8 cellular contexts compared by ENCODE assay signal in the genomic region with DNA sequence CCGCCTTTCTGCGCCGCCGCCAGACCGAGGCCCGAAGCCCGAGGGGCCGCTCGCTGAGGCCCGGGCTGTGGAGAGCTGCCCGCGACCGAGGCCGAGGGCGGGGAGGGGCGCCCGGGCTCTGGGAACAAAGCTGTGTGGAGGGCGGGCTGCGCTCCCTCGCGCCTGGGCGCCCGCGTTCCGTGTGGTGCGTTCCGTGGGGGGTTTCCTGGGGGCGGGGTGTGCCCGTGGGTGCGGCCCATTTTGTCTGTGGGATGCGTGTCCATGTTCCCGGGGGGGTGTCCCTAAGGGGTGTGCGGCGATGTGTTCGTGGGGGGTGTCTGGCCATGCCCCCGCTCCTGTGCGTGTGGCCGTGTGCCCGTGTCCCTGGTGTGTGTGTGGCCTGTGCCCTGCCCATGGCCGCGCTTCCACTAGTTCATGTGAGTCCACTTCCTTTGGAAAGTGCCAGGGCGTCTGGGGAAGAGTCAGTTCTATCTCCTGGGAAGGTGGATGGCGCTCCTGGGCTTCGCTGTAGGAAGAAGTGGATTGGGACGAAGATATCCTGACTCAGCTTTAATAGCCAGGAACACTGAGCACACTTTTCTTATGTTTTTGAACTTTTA. TPM values are rescaled to one million over a fixed set of nuclear protein-coding genes. Genes with fewer than 3 reads are reported as not detected.
DNase-seq lines count a peak whose midpoint lies in the region; TF ChIP-seq lines count a peak whose summit lies in the region.

No MANE protein-coding gene starts in this region.

- H3K36me3 ChIP-seq in HUES64 (ENCODE audit: insufficient read depth, low read length) (peaks cover 40% of the 10 kb centered on the region), colonic mucosa (peaks cover 5% of the 10 kb centered on the region)

- intact Hi-C loops in colonic mucosa (cut with DNase I), result no loop called here

- peak; percentile 11 to 34 for DNase-seq in NCI-H2081 (lab: John Stamatoyannopoulos, UW)
- DNase-seq in NCI-H2081 treated with DMSO at 0.1 percent for 48 hours (lab: John Stamatoyannopoulos, UW), result no peak
- peak; percentile 17 to 25 (median 18) for DNase-seq in activated CD4-positive, CD25-positive, alpha-beta regulatory T cell (lab: John Stamatoyannopoulos, UW)
- peak; percentile 50 for DNase-seq in colonic mucosa
- DNase-seq in lung microvascular endothelial cell (ENCODE audit: low read depth in 2 of 2), result peak; percentile 47 to 65
- DNase-seq in stimulated activated CD8-positive, alpha-beta memory T cell treated with anti-CD3 and anti-CD28 coated beads, Interleukin-12 subunit alpha, Interleukin-12 subunit beta, amount 100 ng/mL, for 1 hour (ENCODE audit: low read depth), result peak; percentile 20
- DNase-seq in OCI-M2 (lab: John Stamatoyannopoulos, UW; ENCODE audit: unreplicated experiment), result no peak

- no peaks in the 10 kb centered on the region for H3K27me3 ChIP-seq in HUES64 (ENCODE audit: insufficient read depth, low read length)
- H3K27me3 ChIP-seq in colonic mucosa, result no peaks in the 10 kb centered on the region

- peak overlapping the region; percentile 97 for H3K9ac ChIP-seq in HUES64 (ENCODE audit: low read depth, low read length)
- H3K9ac ChIP-seq in colonic mucosa (ENCODE audit: low read depth in 2 of 2, low read length in 2 of 2), result peak overlapping the region; percentile 76 to 85

- H3K27ac ChIP-seq in HUES64 (ENCODE audit: low read depth, low read length) (peak overlapping the region; percentile 77), colonic mucosa (peak overlapping the region; percentile 63)

- H3K9me3 ChIP-seq in HUES64 (ENCODE audit: insufficient read depth, low read depth, low read length), result no peaks in the 10 kb centered on the region
- no peaks in the 10 kb centered on the region for H3K9me3 ChIP-seq in colonic mucosa

- peaks cover 21% of the 10 kb centered on the region for H3K4me1 ChIP-seq in HUES64 (ENCODE audit: insufficient read depth, low read length)
- H3K4me1 ChIP-seq in colonic mucosa, result no peaks in the 10 kb centered on the region

- 1% methylated on average over 45 of the region's 45 CpGs for WGBS in HUES64

- TF ChIP-seq CTCF in colonic mucosa (IDR thresholded peaks at IDR 0.05), result no peak

- peak overlapping the region; percentile 97 for H3K4me3 ChIP-seq in HUES64 (ENCODE audit: low read length)
- H3K4me3 ChIP-seq in colonic mucosa, result peak overlapping the region; percentile 86

RNA-seq across cellular contexts. Expression of a gene that starts 0.5 kb away (rescaled TPM):
- polyA plus RNA-seq in HUES64 (2013, experiment 1 of 2), result 174 TPM
- 169 TPM for polyA plus RNA-seq in HUES64 (2013, experiment 2 of 2)
- total RNA-seq in colonic mucosa (100 to 1,000 TPM in 1 of 2 donors, 10 to 100 TPM in 1; 53.5 to 123 TPM), lung microvascular endothelial cell (33.1 and 48.4 TPM in 2 replicates)

RNA-seq across cellular contexts. Expression of a gene that starts 27.4 kb away (rescaled TPM):
- 21.7 TPM for polyA plus RNA-seq in HUES64 (2013, experiment 1 of 2)
- 25.0 TPM for polyA plus RNA-seq in HUES64 (2013, experiment 2 of 2)
- total RNA-seq in colonic mucosa (10 to 100 TPM; 44.0 to 62.6 TPM), lung microvascular endothelial cell (12.4 and 22.0 TPM in 2 replicates)

Comparison
In these comparisons a context has a peak if more than half of its experiments do, and no peak if none do; other contexts are left out.
1. DNase-seq: peak in NCI-H2081 (2 of 2), activated CD4-positive, CD25-positive, alpha-beta regulatory T cell (4 of 4), colonic mucosa (single experiment), lung microvascular endothelial cell (2 of 2) and stimulated activated CD8-positive, alpha-beta memory T cell treated with anti-CD3 and anti-CD28 coated beads, Interleukin-12 subunit alpha, Interleukin-12 subunit beta, amount 100 ng/mL, for 1 hour (single experiment); none in NCI-H2081 treated with DMSO at 0.1 percent for 48 hours (single experiment) and OCI-M2 (single experiment).